In genomic region chr9:3498691-3499090, GRCh38 we compare ENCODE assay signal across 1 cellular context.
TF ChIP-seq lines count a peak whose summit lies in the region.

No MANE protein-coding gene starts in this region.

TF ChIP-seq in GM23338, 12 proteins besides CTCF, POLR2A, EP300 and RAD21 (continued from another document):
- no peak for TF ChIP-seq ZNF462 (CRISPR knock-in tag; IDR thresholded peaks at IDR 0.05)
